Comparison of ENCODE assay signal across 20 cellular contexts in genomic region chr12:102429211-102429610, GRCh38. TPM values are rescaled to one million over a fixed set of nuclear protein-coding genes. Genes with fewer than 3 reads are reported as not detected.
DNase-seq lines count a peak whose midpoint lies in the region; ATAC-seq and TF ChIP-seq lines count a peak whose summit lies in the region.
"Had no signal": no experiment of that assay in that cellular context is flagged by ENCODE, and none has a peak within 500 bp of the region (broad histone marks: within the 10 kb centered on the region; RNA-seq: fewer than 3 reads in every experiment).

No MANE protein-coding gene starts in this region.

- no peak overlapping the region for H3K9ac ChIP-seq in subcutaneous abdominal adipose tissue (ENCODE audit: low read length in 5 of 5)
- H3K9ac ChIP-seq: BLaER1 had no signal

- intact Hi-C loops in psoas muscle (cut with DNase I) = loop anchor here in 1 of 2 donors (5.0 kb wide), 2 partner anchors 48 to 77 kb away; no protein-coding TSS in a partner anchor

- TF ChIP-seq CTCF in psoas muscle (IDR thresholded peaks at IDR 0.05) = no peak

- no peak overlapping the region for H3K4me3 ChIP-seq in psoas muscle
- H3K4me3 ChIP-seq in subcutaneous abdominal adipose tissue (ENCODE audit: low read depth in 1 of 5, low read length in 5 of 5) = no peak overlapping the region
- H3K4me3 ChIP-seq: BLaER1, GM12878, GM23338, HAP-1 had no signal

- peak overlapping the region; percentile 49 for H3K27ac ChIP-seq in psoas muscle
- peak overlapping the region; percentile 88 for H3K27ac ChIP-seq in subcutaneous abdominal adipose tissue (ENCODE audit: low read depth, low read length)
- H3K27ac ChIP-seq: BLaER1, C4-2B had no signal

- DNase-seq in OCI-M1 (lab: John Stamatoyannopoulos, UW) (peak; percentile 75), psoas muscle (no peak), AG20443 (ENCODE audit: low spot score) (no peak), NCI-H1417 treated with DMSO at 0.1 percent for 48 hours (lab: John Stamatoyannopoulos, UW) (no peak), kidney tubule cell (ENCODE audit: low spot score) (no peak)
- DNase-seq: CD4-positive, CD25-positive, alpha-beta regulatory T cell; CD8-positive, alpha-beta T cell; DMS 273 treated with DMSO at 0.1 percent for 48 hours; DMS79; EL; GDM1; HFFc6 had no signal

- H3K9me3 ChIP-seq in psoas muscle (no peaks in the 10 kb centered on the region), subcutaneous abdominal adipose tissue (ENCODE audit: control insufficient read depth in 5 of 5, low read length in 5 of 5) (no peaks in the 10 kb centered on the region)
- H3K9me3 ChIP-seq: BLaER1, HAP-1 had no signal

- ATAC-seq in psoas muscle = no peak
- ATAC-seq: CD8-positive, alpha-beta T cell; GM12878; GM23338 had no signal

- H3K4me1 ChIP-seq in psoas muscle = peaks cover 26% of the 10 kb centered on the region
- peaks cover 9 to 79% (median 62%) of the 10 kb centered on the region in 5 donors for H3K4me1 ChIP-seq in subcutaneous abdominal adipose tissue (ENCODE audit: control insufficient read depth in 5 of 5, insufficient read depth in 5 of 5, low read length in 5 of 5)
- H3K4me1 ChIP-seq: BLaER1, HAP-1 had no signal

- H3K27me3 ChIP-seq in psoas muscle (ENCODE audit: insufficient read depth in 3 of 3, low read length in 2 of 3) (no peaks in the 10 kb centered on the region), subcutaneous abdominal adipose tissue (ENCODE audit: control insufficient read depth in 5 of 5, insufficient read depth in 4 of 5, low read length in 5 of 5) (no peaks in the 10 kb centered on the region)
- H3K27me3 ChIP-seq: BLaER1 had no signal

- H3K36me3 ChIP-seq in psoas muscle (ENCODE audit: insufficient read depth in 1 of 2, low read depth in 1 of 2) = no peaks in the 10 kb centered on the region
- no peaks in the 10 kb centered on the region for H3K36me3 ChIP-seq in subcutaneous abdominal adipose tissue (ENCODE audit: control insufficient read depth in 5 of 5, insufficient read depth in 5 of 5, low read length in 5 of 5)
- H3K36me3 ChIP-seq: BLaER1, HAP-1 had no signal

RNA-seq across cellular contexts. Expression of gene IGF1, which starts 51.2 kb away (rescaled TPM):
- 10 to 100 TPM; 15.0 to 30.2 (median 22.3) TPM for total RNA-seq in psoas muscle
- 10 to 100 TPM in 2 of 3 donors, 1 to 10 TPM in 1; 5.3 to 18.7 (median 10.4) TPM for polyA plus RNA-seq in psoas muscle
- total RNA-seq: A172; B cell; CD4-positive, CD25-positive, alpha-beta regulatory T cell; CD8-positive, alpha-beta T cell; GM23338 had no signal
- polyA plus RNA-seq: CD4-positive, CD25-positive, alpha-beta regulatory T cell had no signal
